ENCODE assay signal across 24 cellular contexts in the genomic region with DNA sequence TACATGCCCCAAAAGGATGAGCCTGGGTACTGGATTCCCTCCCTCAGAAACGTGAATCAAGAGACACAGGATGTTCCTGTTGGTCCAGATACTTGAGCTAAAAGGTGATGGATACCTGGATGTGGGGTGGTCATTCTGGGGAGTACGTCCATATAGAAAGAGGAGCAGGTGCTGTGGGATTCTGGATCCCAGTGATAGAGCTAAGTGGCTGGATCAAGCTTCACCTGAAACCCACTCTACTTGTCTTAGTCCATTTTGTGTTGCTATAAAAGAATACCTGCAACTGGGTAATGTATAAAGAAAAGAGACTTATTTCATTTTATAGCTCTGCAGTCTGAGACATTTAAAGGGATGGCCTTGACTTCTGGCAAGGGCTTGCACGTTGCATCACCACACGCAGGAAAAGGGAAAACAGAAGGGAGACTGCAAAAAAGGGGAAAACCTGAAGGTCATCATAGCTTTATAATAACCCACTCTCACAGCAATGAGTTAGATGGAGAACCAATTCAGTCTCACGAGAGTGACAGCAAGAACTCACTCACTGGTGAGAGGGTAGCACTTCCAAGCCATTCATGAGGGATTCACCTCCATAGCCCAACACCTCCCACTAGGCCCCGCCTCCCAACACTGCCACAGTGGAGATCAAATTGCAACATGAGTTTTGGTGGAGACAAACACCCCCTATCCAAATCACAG. TPM values are rescaled to one million over a fixed set of nuclear protein-coding genes. Genes with fewer than 3 reads are reported as not detected.
DNase-seq lines count a peak whose midpoint lies in the region; ATAC-seq and TF ChIP-seq lines count a peak whose summit lies in the region.
"Had no signal": no experiment of that assay in that cellular context is flagged by ENCODE, and none has a peak within 500 bp of the region (broad histone marks: within the 10 kb centered on the region; RNA-seq: fewer than 3 reads in every experiment).

No MANE protein-coding gene starts in this region.

- no peaks in the 10 kb centered on the region for H3K36me3 ChIP-seq in esophagus muscularis mucosa
- no peaks in the 10 kb centered on the region for H3K36me3 ChIP-seq in transverse colon
- H3K36me3 ChIP-seq: brain microvascular endothelial cell, spleen, WERI-Rb-1 had no signal

- 83% methylated on average over 6 of the region's 6 CpGs for WGBS in right cardiac atrium
- 86% methylated on average over 6 of the region's 6 CpGs for WGBS in esophagus muscularis mucosa
- 86 to 90% methylated on average over 2 to 6 of the region's 6 CpGs for WGBS in transverse colon (ENCODE audit: low coverage in 1 of 2), 2 donors

- H3K9me3 Mint-ChIP-seq in nephron progenitor cell = no peaks in the 10 kb centered on the region
- H3K9me3 Mint-ChIP-seq: CD14-positive monocyte; neural crest cell; stimulated activated naive CD8-positive, alpha-beta T cell treated with anti-CD3 and anti-CD28 coated beads, Interleukin-15, amount 100 ng/mL, for 72 hours had no signal

- H3K27ac ChIP-seq in right cardiac atrium (ENCODE audit: low read length) (peak overlapping the region; percentile 91), esophagus muscularis mucosa (replicated peaks in 1 of 4) (peak overlapping the region; percentile 66 to 73 (median 72)), transverse colon (peak overlapping the region in 2 of 4 donors; percentile 11 to 64)
- H3K27ac ChIP-seq: brain microvascular endothelial cell, HL-60, WERI-Rb-1 had no signal

- H3K27ac Mint-ChIP-seq in nephron progenitor cell = peak overlapping the region; percentile 57
- H3K27ac Mint-ChIP-seq: CD14-positive monocyte; stimulated activated naive CD8-positive, alpha-beta T cell treated with anti-CD3 and anti-CD28 coated beads, Interleukin-15, amount 100 ng/mL, for 72 hours had no signal

- H3K9me3 ChIP-seq in right cardiac atrium (ENCODE audit: control insufficient read depth, low read length) = no peaks in the 10 kb centered on the region
- H3K9me3 ChIP-seq in esophagus muscularis mucosa = no peaks in the 10 kb centered on the region
- H3K9me3 ChIP-seq in transverse colon = no peaks in the 10 kb centered on the region
- H3K9me3 ChIP-seq: spleen had no signal

- in situ Hi-C loops in transverse colon (cut with MboI; ENCODE audit: low pct_ligation_motif_present in 1 of 4, low pct_unique_long_range_greater_than_20kb in 1 of 4, low sequenced_read_pairs in 3 of 4) = no loop called here

- TF ChIP-seq CTCF in esophagus muscularis mucosa (IDR thresholded peaks at IDR 0.05) (no peak), nephron progenitor cell (IDR thresholded peaks at IDR 0.05) (no peak), transverse colon (IDR thresholded peaks at IDR 0.05) (no peak)

- no peak for DNase-seq in right cardiac atrium
- no peak for DNase-seq in left cardiac atrium
- no peak for DNase-seq in esophagus muscularis mucosa (ENCODE audit: extremely low spot score)
- DNase-seq in nephron progenitor cell = no peak
- DNase-seq in transverse colon = no peak
- DNase-seq in cerebellum (ENCODE audit: low spot score) = no peak
- DNase-seq in islet precursor cell = no peak
- DNase-seq: activated CD8-positive, alpha-beta memory T cell treated with anti-CD3 and anti-CD28 coated beads, Interleukin-2, amount 50 U/mL, for 48 hours; brain microvascular endothelial cell; cortex of kidney; KBM-7; midbrain; NCI-H1694; spleen; stimulated activated CD4-positive, alpha-beta T cell treated with anti-CD3 and anti-CD28 coated beads, Interleukin-4, amount 100 ng/mL, for 24 hours; stimulated activated naive CD8-positive, alpha-beta T cell treated with anti-CD3 and anti-CD28 coated beads, Interleukin-15, amount 100 ng/mL, for 72 hours; T-helper 2 cell; WERI-Rb-1 had no signal

- H3K27me3 ChIP-seq in right cardiac atrium (ENCODE audit: control insufficient read depth, insufficient read depth) = no peaks in the 10 kb centered on the region
- no peaks in the 10 kb centered on the region for H3K27me3 ChIP-seq in esophagus muscularis mucosa
- H3K27me3 ChIP-seq in transverse colon = no peaks in the 10 kb centered on the region
- H3K27me3 ChIP-seq: brain microvascular endothelial cell, spleen had no signal

- H3K4me3 Mint-ChIP-seq in nephron progenitor cell = no peak overlapping the region
- H3K4me3 Mint-ChIP-seq: CD14-positive monocyte; neural crest cell; stimulated activated naive CD8-positive, alpha-beta T cell treated with anti-CD3 and anti-CD28 coated beads, Interleukin-15, amount 100 ng/mL, for 72 hours had no signal

- ATAC-seq in right cardiac atrium = no peak
- no peak for ATAC-seq in left cardiac atrium
- no peak for ATAC-seq in GM18907 (IDR thresholded peaks at IDR 0.05; ENCODE audit: unreplicated experiment)
- ATAC-seq: stimulated activated naive CD8-positive, alpha-beta T cell treated with anti-CD3 and anti-CD28 coated beads, Interleukin-15, amount 100 ng/mL, for 72 hours had no signal

- intact Hi-C loops in right cardiac atrium (cut with DNase I) = loop anchor here in 1 of 4 donors (10.0 kb wide), 1 partner anchor 55 kb away; no protein-coding TSS in a partner anchor
- intact Hi-C loops in left cardiac atrium (cut with DNase I) = loop anchor here in 1 of 2 donors (5.0 to 10.0 kb wide), 2 partner anchors 55 to 82 kb away; no protein-coding TSS in a partner anchor
- intact Hi-C loops in esophagus muscularis mucosa (cut with DNase I) = loop anchor here (5.0 kb wide), 1 partner anchor 52 kb away; no protein-coding TSS in a partner anchor
- intact Hi-C loops in transverse colon (cut with DNase I; ENCODE audit: low total_unique reads) = no loop called here

- TF ChIP-seq POLR2A in esophagus muscularis mucosa (IDR thresholded peaks at IDR 0.05; ENCODE audit: low read depth) (no peak), transverse colon (IDR thresholded peaks at IDR 0.05) (no peak)

- H3K4me1 ChIP-seq in right cardiac atrium (ENCODE audit: control insufficient read depth, insufficient read depth, low read length) = peaks cover 20% of the 10 kb centered on the region
- peaks cover 33 to 69% (median 54%) of the 10 kb centered on the region in 4 donors for H3K4me1 ChIP-seq in esophagus muscularis mucosa
- H3K4me1 ChIP-seq in transverse colon = peaks cover 0 to 33% (median 14%) of the 10 kb centered on the region in 4 donors

- H3K27me3 Mint-ChIP-seq in nephron progenitor cell (ENCODE audit: low read depth, poor library complexity) = peaks cover 14% of the 10 kb centered on the region
- H3K27me3 Mint-ChIP-seq: stimulated activated naive CD8-positive, alpha-beta T cell treated with anti-CD3 and anti-CD28 coated beads, Interleukin-15, amount 100 ng/mL, for 72 hours had no signal

- no peaks in the 10 kb centered on the region for H3K36me3 Mint-ChIP-seq in nephron progenitor cell (ENCODE audit: low read depth)
- H3K36me3 Mint-ChIP-seq: CD14-positive monocyte had no signal

- H3K4me3 ChIP-seq in right cardiac atrium (ENCODE audit: low read length) = no peak overlapping the region
- no peak overlapping the region for H3K4me3 ChIP-seq in esophagus muscularis mucosa
- H3K4me3 ChIP-seq in transverse colon = no peak overlapping the region
- H3K4me3 ChIP-seq: spleen had no signal

- H3K4me1 Mint-ChIP-seq in nephron progenitor cell = peaks cover 45% of the 10 kb centered on the region
- H3K4me1 Mint-ChIP-seq: stimulated activated naive CD8-positive, alpha-beta T cell treated with anti-CD3 and anti-CD28 coated beads, Interleukin-15, amount 100 ng/mL, for 72 hours had no signal

- no peak for TF ChIP-seq EP300 in esophagus muscularis mucosa (IDR thresholded peaks at IDR 0.05)
- TF ChIP-seq EP300 in transverse colon (IDR thresholded peaks at IDR 0.05; ENCODE audit: low read depth) = no peak

RNA-seq across cellular contexts. Expression of a gene that starts 31.2 kb away (rescaled TPM):
- 1 to 10 TPM; 2.1 to 6.9 (median 2.9) TPM for total RNA-seq in right cardiac atrium
- 12.9 TPM for polyA plus RNA-seq in right cardiac atrium
- 1 to 10 TPM; 3.3 to 6.7 TPM for total RNA-seq in left cardiac atrium
- total RNA-seq in esophagus muscularis mucosa = 10 to 100 TPM in 3 of 4 donors, 1 to 10 TPM in 1; 6.1 to 25.7 (median 15.3) TPM
- 10 to 100 TPM in 1 of 4 donors, 1 to 10 TPM in 3; 4.6 to 15.7 (median 8.7) TPM for total RNA-seq in transverse colon
- 2.7 TPM for total RNA-seq in cerebellum
- total RNA-seq: pulmonary artery endothelial cell, SK-MEL-5 had no signal
- polyA plus RNA-seq: CD14-positive monocyte had no signal
